8 cellular contexts compared by ENCODE assay signal in the genomic region with DNA sequence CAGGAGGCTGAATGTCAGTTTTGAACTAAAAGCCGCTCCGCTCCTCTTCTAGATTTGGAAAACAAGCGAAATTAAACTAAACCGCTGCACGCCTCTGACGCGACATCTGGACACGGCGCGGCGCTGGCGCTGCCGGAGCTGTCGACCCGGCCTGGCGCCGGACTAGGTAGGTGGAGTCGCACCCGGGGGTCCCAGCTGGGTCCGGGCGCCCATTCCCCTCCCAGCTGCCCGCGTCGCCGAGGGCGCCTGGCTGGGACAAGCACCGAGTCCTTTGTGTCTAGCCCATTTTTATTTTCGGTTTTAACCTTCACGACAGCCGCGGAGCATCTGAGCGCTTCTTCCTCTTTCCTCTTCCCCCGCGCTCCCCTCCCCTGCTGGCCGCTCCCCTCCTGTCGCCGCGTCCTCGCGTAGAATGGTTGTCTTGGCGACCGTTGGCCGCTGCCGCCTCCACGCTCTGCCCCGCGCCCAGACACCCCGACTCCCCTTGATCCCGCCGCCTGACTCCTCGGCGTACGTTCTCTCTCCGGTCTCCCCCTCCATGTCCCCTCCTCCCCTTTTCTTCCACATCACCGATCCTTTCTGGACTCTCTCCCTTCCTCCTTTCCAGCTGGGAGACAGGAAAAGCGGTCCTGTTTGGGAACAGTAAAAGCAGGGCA. TPM values are rescaled to one million over a fixed set of nuclear protein-coding genes. Genes with fewer than 3 reads are reported as not detected.
A peak's percentile ranks its signal among the peaks of the same experiment; 100 is the strongest.
DNase-seq lines count a peak whose midpoint lies in the region; ATAC-seq, FAIRE-seq and TF ChIP-seq lines count a peak whose summit lies in the region.

No MANE protein-coding gene starts in this region.

- no peak overlapping the region for H3K4ac ChIP-seq in H1 (replicated peaks; ENCODE audit: insufficient read length, low read depth, low read length)
- peak overlapping the region; percentile 66 to 98 for H3K4ac ChIP-seq in mesenchymal stem cell (ENCODE audit: low read depth in 1 of 2, low read length in 2 of 2)

- H3K9me3 ChIP-seq in H1 (ENCODE audit: insufficient read depth in 2 of 2, low read depth in 1 of 2, low read length in 1 of 2) (no peaks in the 10 kb centered on the region), mesenchymal stem cell (ENCODE audit: control insufficient read depth, low read length) (no peaks in the 10 kb centered on the region)

- FAIRE-seq in H1 (lab: Jason Lieb, UNC), result no peak

- peaks cover 28 to 74% (median 57%) of the 10 kb centered on the region in 4 experiments for H3K27me3 ChIP-seq in H1 (replicated peaks in 1 of 4; ENCODE audit: control insufficient read depth in 3 of 4, extremely low read depth in 1 of 4, insufficient read depth in 3 of 4, low read length in 3 of 4)
- no peaks in the 10 kb centered on the region for H3K27me3 ChIP-seq in mesenchymal stem cell (ENCODE audit: control insufficient read depth in 1 of 2, insufficient read depth in 1 of 2, low read length in 2 of 2)

- 0 out of 2 replicates have a peak overlapping the region, but pooled peaks have one; percentile 35 for H2BK5ac ChIP-seq in H1 (ENCODE audit: low read depth, low read length)
- H2BK5ac ChIP-seq in mesenchymal stem cell (ENCODE audit: low read depth, low read length, poor library complexity, severe bottlenecking), result peak overlapping the region; percentile 62

- TF ChIP-seq EP300 in H1 (IDR thresholded peaks at IDR 0.05; ENCODE audit: borderline replicate concordance in 1 of 2, low read depth in 2 of 2, low read length in 2 of 2), result no peak

- peaks cover 26% of the 10 kb centered on the region for H3K23me2 ChIP-seq in H1 (ENCODE audit: low read depth, low read length)

- H3K14ac ChIP-seq in H1 (ENCODE audit: insufficient read length) (no peak overlapping the region), mesenchymal stem cell (ENCODE audit: low read length in 2 of 2) (peak overlapping the region; percentile 9 to 97)

- H2AK5ac ChIP-seq in H1 (ENCODE audit: low read depth, low read length) (no peak overlapping the region), mesenchymal stem cell (ENCODE audit: low read length, severe bottlenecking) (no peak overlapping the region)

- H4K8ac ChIP-seq in H1 (ENCODE audit: extremely low read depth, insufficient read depth, low read length) (peak overlapping the region; percentile 62; the same call in 1 of the 2 replicates), mesenchymal stem cell (ENCODE audit: low read length) (peak overlapping the region; percentile 98)

- H3K27ac ChIP-seq in H1 (ENCODE audit: low read depth, low read length) (no peak overlapping the region), mesenchymal stem cell (ENCODE audit: low read length, poor library complexity, severe bottlenecking) (peak overlapping the region; percentile 95)

- H3K4me3 ChIP-seq in H1 (ENCODE audit: extremely low read depth in 1 of 4, insufficient read depth in 2 of 4, low read depth in 3 of 4, low read length in 4 of 4) (peak overlapping the region; percentile 47 to 80 (median 75)), mesenchymal stem cell (ENCODE audit: insufficient read depth in 1 of 2, low read depth in 1 of 2, low read length in 2 of 2) (peak overlapping the region; percentile 93 to 96)

- no peak overlapping the region for H3K18ac ChIP-seq in H1 (ENCODE audit: extremely low read depth, low read length)
- peak overlapping the region; percentile 94 to 99 for H3K18ac ChIP-seq in mesenchymal stem cell (ENCODE audit: low read depth in 1 of 2, low read length in 2 of 2)

- H2BK20ac ChIP-seq in H1 (ENCODE audit: low read length), result no peak overlapping the region

- peaks cover 0 to 13% of the 10 kb centered on the region in 2 experiments for H4K20me1 ChIP-seq in H1 (replicated peaks in 1 of 2; ENCODE audit: control insufficient read depth in 1 of 2, insufficient read depth in 2 of 2, low read length in 2 of 2)

- CTCF ChIA-PET in H1 (lab: Charles Lee; ENCODE audit: partially characterized antibody), result interaction anchor here (0.9 to 6.5 kb wide), 7 partner anchors 13 to 182 kb away, joined by 3 to 46 read pairs (median 9); a partner anchor contains a TSS

- 0% methylated on average over 38 of the region's 56 CpGs; no CpG with 5 or more reads in 1 of the 2 experiments for WGBS in H1 (ENCODE audit: extremely low coverage in 1 of 2, insufficient coverage in 1 of 2, insufficient read length in 1 of 2, insufficient replicate concordance in 2 of 2, low coverage in 1 of 2, low lambda C conversion rate in 2 of 2, missing lambda C conversion rate in 1 of 2), 2 experiments
- under 1% methylated on average over 51 of the region's 56 CpGs for WGBS in mesenchymal stem cell

- TF ChIP-seq POLR2A in H1 (IDR thresholded peaks at IDR 0.05; ENCODE audit: control extremely low read depth in 1 of 2, low read depth in 2 of 2, low read length in 2 of 2), result no peak

- H3K4me1 ChIP-seq in H1 (replicated peaks in 1 of 4; ENCODE audit: control insufficient read depth in 3 of 4, insufficient read depth in 4 of 4, low read length in 3 of 4), result peaks cover 4 to 27% (median 10%) of the 10 kb centered on the region in 4 experiments; a peak in 6 of 7 replicates
- H3K4me1 ChIP-seq in mesenchymal stem cell (ENCODE audit: control insufficient read depth, insufficient read depth, low read depth, low read length), result peaks cover 8% of the 10 kb centered on the region

- ATAC-seq in GM18870 (IDR thresholded peaks at IDR 0.05; ENCODE audit: unreplicated experiment) (peak; percentile 73), HG03060 (IDR thresholded peaks at IDR 0.05; ENCODE audit: low read depth, unreplicated experiment) (peak; percentile 69)

- no peak overlapping the region for H4K91ac ChIP-seq in H1 (replicated peaks; ENCODE audit: insufficient read length, low read length)
- peak overlapping the region; percentile 87 for H4K91ac ChIP-seq in mesenchymal stem cell (ENCODE audit: low read length)

- TF ChIP-seq RAD21 in H1 (IDR thresholded peaks at IDR 0.05 in 1 of 2, conservative IDR thresholded peaks at IDR 0.05 in 1 of 2; ENCODE audit: low read depth in 2 of 2, low read length in 2 of 2), result no peak

- H3K23ac ChIP-seq in H1 (ENCODE audit: insufficient read length) (no peak overlapping the region), mesenchymal stem cell (ENCODE audit: low read length in 2 of 2) (peak overlapping the region in 1 of 2 experiments; percentile 89)

- H3K36me3 ChIP-seq in H1 (ENCODE audit: control insufficient read depth in 2 of 4, insufficient read depth in 4 of 4, low read length in 3 of 4) (no peaks in the 10 kb centered on the region), mesenchymal stem cell (ENCODE audit: control insufficient read depth in 1 of 2, insufficient read depth in 2 of 2, low read depth in 1 of 2, low read length in 2 of 2) (no peaks in the 10 kb centered on the region)

- no peaks in the 10 kb centered on the region for H3K79me2 ChIP-seq in H1 (ENCODE audit: control insufficient read depth in 1 of 2, insufficient read depth in 2 of 2, low read length in 2 of 2)

- H2BK15ac ChIP-seq in H1 (ENCODE audit: low read length), result no peak overlapping the region
- H2BK15ac ChIP-seq in mesenchymal stem cell (ENCODE audit: low read depth, poor library complexity, severe bottlenecking), result peak overlapping the region; percentile 86

- no peaks in the 10 kb centered on the region for H3K79me1 ChIP-seq in H1 (ENCODE audit: low read depth, low read length)
- H3K79me1 ChIP-seq in mesenchymal stem cell (replicated peaks; ENCODE audit: low read length, poor library complexity, severe bottlenecking), result peaks cover 13% of the 10 kb centered on the region

- DNase-seq in AG08396 (ENCODE audit: low spot score) (peak; percentile 82), NCI-H2227 (lab: John Stamatoyannopoulos, UW; ENCODE audit: unreplicated experiment) (peak; percentile 85), H1 (ENCODE audit: low read depth in 1 of 2, low spot score in 2 of 2) (peak in 1 of 2 experiments; percentile 86), mesenchymal stem cell (peak; percentile 92)
- DNase-seq in activated CD4-positive, alpha-beta T cell treated with anti-CD3 and anti-CD28 coated beads, Interleukin-2, amount 50 U/mL, for 1 hour, result peak; percentile 71
- peak; percentile 50 to 72 for DNase-seq in stimulated activated CD8-positive, alpha-beta memory T cell treated with anti-CD3 and anti-CD28 coated beads, Interleukin-7, amount 100 ng/mL, for 4 hours (ENCODE audit: low read depth in 2 of 2)

- H2AFZ ChIP-seq in H1 (ENCODE audit: low read length) (peak overlapping the region; percentile 28; the same call in 1 of the 2 replicates), mesenchymal stem cell (ENCODE audit: low read depth, low read length) (peak overlapping the region; percentile 98)

- no peak overlapping the region for H2BK120ac ChIP-seq in H1 (replicated peaks; ENCODE audit: low read depth, low read length)
- peak overlapping the region; percentile 71 for H2BK120ac ChIP-seq in mesenchymal stem cell (ENCODE audit: low read depth, low read length)

- POLR2A ChIA-PET in H1 (lab: Charles Lee; ENCODE audit: partially characterized antibody), result interaction anchor here (1.3 to 2.1 kb wide), 3 partner anchors 13 to 26 kb away, joined by 5 to 10 read pairs (median 5); a partner anchor contains a TSS

- H3K56ac ChIP-seq in H1 (replicated peaks; ENCODE audit: insufficient read length, low read depth, low read length), result peak overlapping the region; percentile 73

- peak overlapping the region; percentile 86 to 95 for H3K4me2 ChIP-seq in H1 (ENCODE audit: insufficient read depth in 1 of 2, low read depth in 2 of 2, low read length in 2 of 2)
- peak overlapping the region; percentile 94 for H3K4me2 ChIP-seq in mesenchymal stem cell (ENCODE audit: low read length, poor library complexity, severe bottlenecking)

- H3K9ac ChIP-seq in H1 (replicated peaks in 1 of 4; ENCODE audit: extremely low read depth in 1 of 4, low read depth in 3 of 4, low read length in 3 of 4), result no peak overlapping the region
- H3K9ac ChIP-seq in mesenchymal stem cell (ENCODE audit: low read length), result peak overlapping the region; percentile 96

- no peak for TF ChIP-seq CTCF in H1 (IDR thresholded peaks at IDR 0.05; ENCODE audit: control extremely low read depth in 1 of 3, insufficient read depth in 1 of 3, low read depth in 1 of 3, low read length in 3 of 3)

- H4K5ac ChIP-seq in H1 (ENCODE audit: insufficient read length, low read depth, low read length), result no peak overlapping the region

- 0 out of 2 replicates have a peak overlapping the region, but pooled peaks have one; percentile 33 for H2BK12ac ChIP-seq in H1 (ENCODE audit: low read depth, low read length)
- H2BK12ac ChIP-seq in mesenchymal stem cell (ENCODE audit: low read length in 2 of 2), result peak overlapping the region; percentile 49 to 98

RNA-seq across cellular contexts. Expression of a gene that starts 0.5 kb away (rescaled TPM):
- total RNA-seq in H1 (2021; fragmentation: NEBNext Ultra II Directional; extraction: Animal tissue kit (Norgen Biotek cat#: 25700)), result not detected in 2 replicates
- polyA plus RNA-seq in H1 (2011; rRNA removed), result not detected in 2 replicates
- polyA plus RNA-seq in H1 (2011; cell fraction: cytosol; rRNA removed), result not detected
- polyA plus RNA-seq in H1 (2011; cell fraction: nucleus; rRNA removed), result not detected
- polyA plus RNA-seq in H1 (2012, experiment 1 of 2), result not detected in 4 replicates
- polyA plus RNA-seq in H1 (2012, experiment 2 of 2), result not detected
- not detected for polyA plus RNA-seq in H1 (2013, experiment 1 of 2)
- not detected for polyA plus RNA-seq in H1 (2013, experiment 2 of 2)
- polyA minus RNA-seq in H1 (2011; rRNA and poly(A)+ RNA removed), result not detected in 2 replicates
- polyA minus RNA-seq in H1 (2011; cell fraction: cytosol; rRNA and poly(A)+ RNA removed), result not detected
- polyA minus RNA-seq in H1 (2011; cell fraction: nucleus; rRNA and poly(A)+ RNA removed), result not detected
- 1.4 TPM for polyA plus RNA-seq in mesenchymal stem cell (2013, experiment 1 of 2)
- 1.9 TPM for polyA plus RNA-seq in mesenchymal stem cell (2013, experiment 2 of 2)

RNA-seq across cellular contexts. Expression of a gene that starts 0.9 kb away (rescaled TPM):
- 0.69 and 0.73 TPM in 2 replicates for total RNA-seq in H1 (2021; fragmentation: NEBNext Ultra II Directional; extraction: Animal tissue kit (Norgen Biotek cat#: 25700))
- 0.51 and 0.91 TPM in 2 replicates for polyA plus RNA-seq in H1 (2011; rRNA removed)
- 0.52 TPM for polyA plus RNA-seq in H1 (2011; cell fraction: cytosol; rRNA removed)
- polyA plus RNA-seq in H1 (2011; cell fraction: nucleus; rRNA removed), result 0.50 TPM
- 0.21 to 0.46 TPM (median 0.37 TPM) in 3 of 4 replicates, not detected in the other for polyA plus RNA-seq in H1 (2012, experiment 1 of 2)
- polyA plus RNA-seq in H1 (2012, experiment 2 of 2), result 0.56 TPM
- 0.85 TPM for polyA plus RNA-seq in H1 (2013, experiment 1 of 2)
- 0.77 TPM for polyA plus RNA-seq in H1 (2013, experiment 2 of 2)
- polyA minus RNA-seq in H1 (2011; rRNA and poly(A)+ RNA removed), result not detected in 2 replicates
- polyA minus RNA-seq in H1 (2011; cell fraction: cytosol; rRNA and poly(A)+ RNA removed), result 1.1 TPM
- 3.7 TPM for polyA minus RNA-seq in H1 (2011; cell fraction: nucleus; rRNA and poly(A)+ RNA removed)
- 82.9 TPM for polyA plus RNA-seq in mesenchymal stem cell (2013, experiment 1 of 2)
- 83.8 TPM for polyA plus RNA-seq in mesenchymal stem cell (2013, experiment 2 of 2)

RNA-seq across cellular contexts. Expression of a gene that starts 14.0 kb away (rescaled TPM):
- 0.31 and 0.88 TPM in 2 replicates for total RNA-seq in H1 (2021; fragmentation: NEBNext Ultra II Directional; extraction: Animal tissue kit (Norgen Biotek cat#: 25700))
- polyA plus RNA-seq in H1 (2011; rRNA removed), result 0.11 and 0.20 TPM in 2 replicates
- polyA plus RNA-seq in H1 (2011; cell fraction: cytosol; rRNA removed), result 0.06 TPM
- polyA plus RNA-seq in H1 (2011; cell fraction: nucleus; rRNA removed), result 0.07 TPM
- polyA plus RNA-seq in H1 (2012, experiment 1 of 2), result 0.10 to 0.80 TPM (median 0.17 TPM) in 4 replicates
- polyA plus RNA-seq in H1 (2012, experiment 2 of 2), result not detected
- polyA plus RNA-seq in H1 (2013, experiment 1 of 2), result 0.10 TPM
- polyA plus RNA-seq in H1 (2013, experiment 2 of 2), result 0.15 TPM
- not detected in 2 replicates for polyA minus RNA-seq in H1 (2011; rRNA and poly(A)+ RNA removed)
- not detected for polyA minus RNA-seq in H1 (2011; cell fraction: cytosol; rRNA and poly(A)+ RNA removed)
- polyA minus RNA-seq in H1 (2011; cell fraction: nucleus; rRNA and poly(A)+ RNA removed), result 2.1 TPM
- 36.2 TPM for polyA plus RNA-seq in mesenchymal stem cell (2013, experiment 1 of 2)
- polyA plus RNA-seq in mesenchymal stem cell (2013, experiment 2 of 2), result 34.9 TPM
